In the genomic region with DNA sequence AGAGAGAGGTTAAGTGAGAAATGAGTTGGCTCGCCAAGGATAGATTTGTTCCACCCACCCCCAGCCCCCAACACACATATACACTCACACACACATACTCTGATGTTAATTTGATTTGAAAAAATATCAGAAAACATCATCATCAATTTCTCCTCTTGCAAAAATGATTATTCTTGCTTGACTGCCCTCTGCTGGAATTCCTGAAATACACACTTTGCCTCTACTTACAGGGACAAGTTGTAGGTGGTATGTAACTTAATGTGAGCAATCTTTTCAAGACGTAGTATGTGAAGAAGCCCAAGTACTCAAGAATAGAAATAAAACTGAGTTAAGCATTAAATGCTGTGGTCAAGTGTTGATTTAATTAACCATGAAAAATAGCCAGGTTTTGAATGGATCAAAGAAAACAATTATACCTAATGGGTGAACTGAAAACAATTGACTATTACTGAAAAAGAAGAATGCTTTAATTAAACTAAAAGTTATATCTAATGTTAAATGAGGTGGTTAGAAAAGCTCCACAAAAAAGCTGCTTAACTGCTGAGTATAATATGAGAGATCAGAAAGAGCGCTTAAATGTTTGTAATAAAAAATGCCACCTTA, we compare ENCODE assay signal across 8 cellular contexts. TPM values are rescaled to one million over a fixed set of nuclear protein-coding genes. Genes with fewer than 3 reads are reported as not detected.
DNase-seq lines count a peak whose midpoint lies in the region; ATAC-seq, FAIRE-seq and TF ChIP-seq lines count a peak whose summit lies in the region.

No MANE protein-coding gene starts in this region.

- DNase-seq in NCI-H2171 treated with DMSO at 0.1 percent for 48 hours (lab: John Stamatoyannopoulos, UW) (peak; percentile 21), NCI-H2171 (lab: John Stamatoyannopoulos, UW) (no peak), K562 (ENCODE audit: extremely low read depth in 1 of 4, low spot score in 3 of 4) (peak in 2 of 4 experiments; percentile 4 to 10), lung (ENCODE audit: low spot score) (no peak)
- DNase-seq in activated naive CD8-positive, alpha-beta T cell treated with anti-CD3 and anti-CD28 coated beads, Interleukin-2, amount 50 U/mL, for 24 hours: no peak
- no peak for DNase-seq in activated naive CD8-positive, alpha-beta T cell treated with anti-CD3 and anti-CD28 coated beads for 36 hours

- H3K36me3 Mint-ChIP-seq in activated naive CD8-positive, alpha-beta T cell treated with anti-CD3 and anti-CD28 coated beads, Interleukin-2, amount 50 U/mL, for 24 hours (ENCODE audit: low read depth): no peaks in the 10 kb centered on the region
- H3K36me3 Mint-ChIP-seq in activated naive CD8-positive, alpha-beta T cell treated with anti-CD3 and anti-CD28 coated beads for 36 hours: no peaks in the 10 kb centered on the region

- no peak overlapping the region for H3K9ac ChIP-seq in K562 (ENCODE audit: insufficient read depth in 1 of 2, low read depth in 2 of 2, low read length in 2 of 2)

- H3K36me3 ChIP-seq in K562 (ENCODE audit: control insufficient read depth, insufficient read depth, low read length) (no peaks in the 10 kb centered on the region), lung (ENCODE audit: control insufficient read depth in 2 of 2, insufficient read depth in 2 of 2, low read length in 2 of 2) (no peaks in the 10 kb centered on the region)

- H3K27ac ChIP-seq in K562 (ENCODE audit: extremely low read depth, low read depth, low read length) (no peak overlapping the region), lung (ENCODE audit: low read depth in 1 of 2, low read length in 1 of 2) (no peak overlapping the region)

- H3K27me3 ChIP-seq in K562 (ENCODE audit: control insufficient read depth in 2 of 2, insufficient read depth in 2 of 2, low read length in 2 of 2) (no peaks in the 10 kb centered on the region), lung (ENCODE audit: control insufficient read depth, insufficient read depth) (no peaks in the 10 kb centered on the region)

- ATAC-seq in K562 (no peak), lung (ENCODE audit: insufficient read depth, low FRiP score) (no peak), GM21528 (IDR thresholded peaks at IDR 0.05; ENCODE audit: low FRiP score, unreplicated experiment) (no peak)
- no peak for ATAC-seq in activated naive CD8-positive, alpha-beta T cell treated with anti-CD3 and anti-CD28 coated beads, Interleukin-2, amount 50 U/mL, for 24 hours

- no peaks in the 10 kb centered on the region for H3K9me1 ChIP-seq in K562 (ENCODE audit: control insufficient read depth, insufficient read depth, low read length)

- no peaks in the 10 kb centered on the region for H4K20me1 ChIP-seq in K562 (replicated peaks; ENCODE audit: control insufficient read depth, insufficient read depth, low read length)

- intact Hi-C loops in K562 (cut with micrococcal nuclease): loop anchor here (1.0 to 5.0 kb wide), 2 partner anchors 239 to 297 kb away; no protein-coding TSS in a partner anchor

- H3K9me3 Mint-ChIP-seq in activated naive CD8-positive, alpha-beta T cell treated with anti-CD3 and anti-CD28 coated beads, Interleukin-2, amount 50 U/mL, for 24 hours: peaks cover 6% of the 10 kb centered on the region
- peaks cover 4% of the 10 kb centered on the region for H3K9me3 Mint-ChIP-seq in activated naive CD8-positive, alpha-beta T cell treated with anti-CD3 and anti-CD28 coated beads for 36 hours

- H3K4me3 Mint-ChIP-seq in activated naive CD8-positive, alpha-beta T cell treated with anti-CD3 and anti-CD28 coated beads, Interleukin-2, amount 50 U/mL, for 24 hours: no peak overlapping the region
- no peak overlapping the region for H3K4me3 Mint-ChIP-seq in activated naive CD8-positive, alpha-beta T cell treated with anti-CD3 and anti-CD28 coated beads for 36 hours

- H3K27me3 Mint-ChIP-seq in activated naive CD8-positive, alpha-beta T cell treated with anti-CD3 and anti-CD28 coated beads, Interleukin-2, amount 50 U/mL, for 24 hours: peaks cover 6% of the 10 kb centered on the region
- H3K27me3 Mint-ChIP-seq in activated naive CD8-positive, alpha-beta T cell treated with anti-CD3 and anti-CD28 coated beads for 36 hours: peaks cover 4% of the 10 kb centered on the region

- TF ChIP-seq CTCF in LNCAP (IDR thresholded peaks at IDR 0.05) (peak; percentile 78), K562 (IDR thresholded peaks at IDR 0.05 in 2 of 3, conservative IDR thresholded peaks at IDR 0.05 in 1 of 3; ENCODE audit: insufficient read depth in 2 of 3, low read depth in 1 of 3, low read length in 3 of 3) (peak; percentile 32 to 54 (median 43); a peak in 4 of 6 replicates), lung (IDR thresholded peaks at IDR 0.05; ENCODE audit: control extremely low read depth, extremely low read depth) (peak; percentile 6)

- CTCF ChIA-PET in K562 (lab: Yijun Ruan, JAX; ENCODE audit: low intra/inter-chr PET ratio): no interaction called here

- in situ Hi-C loops in K562 (cut with MboI): no loop called here

- POLR2A ChIA-PET in K562 (lab: Yijun Ruan, JAX): no interaction called here

- H3K4me1 Mint-ChIP-seq in activated naive CD8-positive, alpha-beta T cell treated with anti-CD3 and anti-CD28 coated beads, Interleukin-2, amount 50 U/mL, for 24 hours: no peaks in the 10 kb centered on the region
- H3K4me1 Mint-ChIP-seq in activated naive CD8-positive, alpha-beta T cell treated with anti-CD3 and anti-CD28 coated beads for 36 hours: peaks cover 1% of the 10 kb centered on the region

- H3K9me3 ChIP-seq in K562 (replicated peaks; ENCODE audit: control insufficient read depth, insufficient read depth, low read depth, low read length): no peaks in the 10 kb centered on the region
- H3K9me3 ChIP-seq in lung (ENCODE audit: control insufficient read depth in 2 of 2, insufficient read depth in 1 of 2, low read length in 1 of 2): no peaks in the 10 kb centered on the region

- WGBS in K562 (ENCODE audit: insufficient coverage, low coverage, missing lambda C conversion rate): 2% methylated on average over 3 of the region's 3 CpGs
- WGBS in lung, 2 donors: 46 to 47% methylated on average over 3 of the region's 3 CpGs

- H3K4me1 ChIP-seq in K562 (replicated peaks in 1 of 2; ENCODE audit: control insufficient read depth in 2 of 2, insufficient read depth in 2 of 2, low read length in 2 of 2): no peaks in the 10 kb centered on the region
- no peaks in the 10 kb centered on the region for H3K4me1 ChIP-seq in lung (ENCODE audit: control insufficient read depth in 2 of 2, insufficient read depth in 2 of 2, low read length in 2 of 2)

- no peak for FAIRE-seq in K562 (lab: Jason Lieb, UNC)

- no peak overlapping the region for H3K4me2 ChIP-seq in K562 (ENCODE audit: insufficient read depth, low read length)

- peak in 1 of 2 experiments; percentile 46; a peak in 3 of 4 replicates for TF ChIP-seq RAD21 in K562 (CRISPR knock-in tag; conservative IDR thresholded peaks at IDR 0.05 in 1 of 2, IDR thresholded peaks at IDR 0.05 in 1 of 2)

- H3K4me3 ChIP-seq in K562 (no peak overlapping the region), lung (no peak overlapping the region)

- H3K79me2 ChIP-seq in K562 (ENCODE audit: control insufficient read depth, insufficient read depth, low read length): no peaks in the 10 kb centered on the region

- H2AFZ ChIP-seq in K562 (ENCODE audit: low read depth, low read length): no peak overlapping the region

- BruUV-seq in K562 (replicated peaks; lab: Mats Ljungman, UMichigan): no TSS peak

- no peak for TF ChIP-seq POLR2A in K562 (conservative IDR thresholded peaks at IDR 0.05)

- no peak overlapping the region for H3K27ac Mint-ChIP-seq in activated naive CD8-positive, alpha-beta T cell treated with anti-CD3 and anti-CD28 coated beads, Interleukin-2, amount 50 U/mL, for 24 hours
- H3K27ac Mint-ChIP-seq in activated naive CD8-positive, alpha-beta T cell treated with anti-CD3 and anti-CD28 coated beads for 36 hours: no peak overlapping the region

- no peak for TF ChIP-seq EP300 in K562 (IDR thresholded peaks at IDR 0.05; ENCODE audit: low read length)

TF ChIP-seq in K562, 482 proteins besides CTCF, POLR2A, EP300 and RAD21:
- no peak for TF ChIP-seq ETV6 (IDR thresholded peaks at IDR 0.05; ENCODE audit: borderline replicate concordance in 1 of 2, low read depth in 2 of 2, low read length in 1 of 2)
- TF ChIP-seq ETV6 (CRISPR knock-in tag; IDR thresholded peaks at IDR 0.05; ENCODE audit: borderline replicate concordance): no peak
- 0 out of 2 replicates have a peak, but pooled peaks have one; percentile 6 for TF ChIP-seq SMC3 (conservative IDR thresholded peaks at IDR 0.05; ENCODE audit: insufficient read depth, low read depth, low read length)
- TF ChIP-seq HLTF (IDR thresholded peaks at IDR 0.05): no peak

RNA-seq across cellular contexts. Expression of a gene that starts 46.6 kb away (rescaled TPM):
- total RNA-seq in K562 (2011; cell fraction: chromatin; rRNA removed; ENCODE audit: low replicate concordance): not detected in 2 replicates
- total RNA-seq in K562 (2011; cell fraction: nucleolus; rRNA removed): not detected in 2 replicates
- total RNA-seq in K562 (2011; cell fraction: nucleoplasm; rRNA removed): not detected in 2 replicates
- total RNA-seq in K562 (2014; rRNA removed): not detected in 2 replicates
- not detected in 2 replicates for total RNA-seq in K562 (2014; rRNA removed; fragmentation: Illumina TruSeq; extraction: Trizol)
- not detected in 2 replicates for total RNA-seq in K562 (2015; rRNA removed; fragmentation: Illumina TruSeq; extraction: Trizol)
- not detected in 2 replicates for total RNA-seq in K562 (2021)
- polyA plus RNA-seq in K562 (2011; rRNA removed): not detected in 2 replicates
- not detected in 2 replicates for polyA plus RNA-seq in K562 (2011; cell fraction: cytosol; rRNA removed)
- polyA plus RNA-seq in K562 (2011; cell fraction: nucleus; rRNA removed): not detected in 2 replicates
- not detected in 2 replicates for polyA plus RNA-seq in K562 (2012)
- not detected in 2 replicates for polyA plus RNA-seq in K562 (2014; fragmentation: Illumina TruSeq; extraction: Trizol)
- not detected for polyA plus RNA-seq in K562 (2014; fragmentation: Nextera tagmentation; extraction: Ambion mirVana)
- polyA plus RNA-seq in K562 (2014; rRNA removed): not detected in 2 replicates
- polyA minus RNA-seq in K562 (2011; rRNA and poly(A)+ RNA removed): not detected in 2 replicates
- polyA minus RNA-seq in K562 (2011; cell fraction: cytosol; rRNA and poly(A)+ RNA removed): not detected in 2 replicates
- polyA minus RNA-seq in K562 (2011; cell fraction: nucleus; rRNA and poly(A)+ RNA removed): not detected in 2 replicates
- total RNA-seq in lung: not detected
- not detected for polyA plus RNA-seq in lung
- not detected for total RNA-seq in activated naive CD8-positive, alpha-beta T cell treated with anti-CD3 and anti-CD28 coated beads for 36 hours

Comparison
In these comparisons a context has a peak if more than half of its experiments do, and no peak if none do; other contexts are left out.
1. CTCF ChIP-seq: peak in every context shown above with its lines; median percentile 78 in LNCAP; 43 in K562; 6 in lung.